In the genomic region with DNA sequence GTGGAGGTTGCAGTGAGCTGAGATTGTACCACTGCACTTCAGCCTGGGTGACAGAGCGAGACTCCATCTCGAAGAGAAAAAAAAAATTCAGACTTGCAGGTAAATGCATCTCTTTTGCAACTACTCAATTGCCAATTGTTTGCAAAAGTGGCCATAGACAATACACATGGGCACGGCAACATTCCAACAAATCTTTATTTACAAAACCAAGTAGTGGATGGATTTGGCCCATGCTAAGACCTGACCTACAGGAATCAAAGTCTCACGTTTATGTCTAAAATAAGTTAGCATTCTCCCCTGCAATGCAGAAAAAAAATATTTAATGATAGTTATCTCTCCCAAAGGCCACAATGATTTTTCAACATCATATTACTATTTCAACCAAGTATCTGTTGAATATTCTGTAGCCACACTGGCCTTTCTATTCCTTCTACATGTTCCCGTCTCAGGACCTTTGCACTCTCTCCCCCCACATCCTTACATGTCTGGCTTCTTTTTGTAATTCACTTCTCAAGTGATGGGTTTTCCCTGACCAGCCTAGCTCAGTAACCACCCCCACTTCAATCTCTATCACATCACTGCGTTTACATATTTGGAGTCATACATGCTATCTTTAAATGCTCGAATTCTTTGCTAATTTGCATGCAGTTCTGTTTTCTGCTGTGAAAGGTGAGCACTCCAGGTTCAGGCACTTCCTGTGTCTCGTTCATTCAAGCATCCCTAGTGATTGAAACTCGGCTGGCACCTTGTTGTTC, we compare ENCODE assay signal across 10 cellular contexts. TPM values are rescaled to one million over a fixed set of nuclear protein-coding genes. Genes with fewer than 3 reads are reported as not detected.
DNase-seq lines count a peak whose midpoint lies in the region; ATAC-seq and TF ChIP-seq lines count a peak whose summit lies in the region.
"Had no signal": no experiment of that assay in that cellular context is flagged by ENCODE, and none has a peak within 500 bp of the region (broad histone marks: within the 10 kb centered on the region; RNA-seq: fewer than 3 reads in every experiment).

No MANE protein-coding gene starts in this region.

- DNase-seq in activated CD4-positive, CD25-positive, alpha-beta regulatory T cell treated with anti-CD3 and anti-CD28 coated beads, Interleukin-2, amount 50 U/mL, for 72 hours, result no peak
- peak; percentile 29 for DNase-seq in T-helper 2 cell treated with Interferon-gamma antibody and Interleukin-4, amounts not matched to agents 5 μg/mL and 100 μg/mL, for 36 hours (ENCODE audit: low spot score)
- DNase-seq in stimulated activated CD8-positive, alpha-beta memory T cell treated with anti-CD3 and anti-CD28 coated beads, Interleukin-4, amount 100 ng/mL, for 48 hours, result peak; percentile 14
- DNase-seq in retina (no peak), vagina (ENCODE audit: extremely low spot score in 2 of 2) (no peak), EL (no peak)
- DNase-seq: 8988T had no signal

- peaks cover 52% of the 10 kb centered on the region for H3K4me1 Mint-ChIP-seq in T-helper 2 cell treated with Interferon-gamma antibody and Interleukin-4, amounts not matched to agents 5 μg/mL and 100 μg/mL, for 36 hours (ENCODE audit: low read depth)

- H3K9me3 ChIP-seq in vagina, result no peaks in the 10 kb centered on the region
- H3K9me3 ChIP-seq: ascending aorta had no signal

- peak overlapping the region; percentile 75 for H3K27ac Mint-ChIP-seq in T-helper 2 cell treated with Interferon-gamma antibody and Interleukin-4, amounts not matched to agents 5 μg/mL and 100 μg/mL, for 36 hours

- no peak overlapping the region for H3K4me3 ChIP-seq in vagina
- H3K4me3 ChIP-seq: ascending aorta had no signal

- H3K36me3 Mint-ChIP-seq in T-helper 2 cell treated with Interferon-gamma antibody and Interleukin-4, amounts not matched to agents 5 μg/mL and 100 μg/mL, for 36 hours (ENCODE audit: low read depth), result peaks cover 48% of the 10 kb centered on the region

- H3K4me3 Mint-ChIP-seq in T-helper 2 cell treated with Interferon-gamma antibody and Interleukin-4, amounts not matched to agents 5 μg/mL and 100 μg/mL, for 36 hours, result peak overlapping the region; percentile 47

- H3K4me1 ChIP-seq in vagina, result peaks cover 30% of the 10 kb centered on the region

- H3K27me3 Mint-ChIP-seq in T-helper 2 cell treated with Interferon-gamma antibody and Interleukin-4, amounts not matched to agents 5 μg/mL and 100 μg/mL, for 36 hours (ENCODE audit: low read depth), result no peaks in the 10 kb centered on the region

- H3K27me3 ChIP-seq in vagina, result no peaks in the 10 kb centered on the region
- H3K27me3 ChIP-seq: ascending aorta had no signal

- intact Hi-C loops in vagina (cut with DNase I), result no loop called here

- peak; percentile 47 to 52 for ATAC-seq in activated CD4-positive, CD25-positive, alpha-beta regulatory T cell treated with anti-CD3 and anti-CD28 coated beads, Interleukin-2, amount 50 U/mL, for 24 hours
- ATAC-seq in HG02840 (IDR thresholded peaks at IDR 0.05; ENCODE audit: low FRiP score, unreplicated experiment), result peak; percentile 44

- H3K36me3 ChIP-seq in vagina, result no peaks in the 10 kb centered on the region

- no peak overlapping the region for H3K27ac ChIP-seq in vagina

- no peaks in the 10 kb centered on the region for H3K9me3 Mint-ChIP-seq in T-helper 2 cell treated with Interferon-gamma antibody and Interleukin-4, amounts not matched to agents 5 μg/mL and 100 μg/mL, for 36 hours

- no peak for TF ChIP-seq CTCF in vagina (IDR thresholded peaks at IDR 0.05)

- no peak for TF ChIP-seq POLR2A in vagina (IDR thresholded peaks at IDR 0.05)

RNA-seq across cellular contexts. Expression of gene FNBP1, which starts 54.2 kb away (rescaled TPM):
- total RNA-seq in vagina, result 47.1 TPM

Comparison
In these comparisons a context has a peak if more than half of its experiments do, and no peak if none do; other contexts are left out.
1. DNase-seq: peak in T-helper 2 cell treated with Interferon-gamma antibody and Interleukin-4, amounts not matched to agents 5 μg/mL and 100 μg/mL, for 36 hours (single experiment) and stimulated activated CD8-positive, alpha-beta memory T cell treated with anti-CD3 and anti-CD28 coated beads, Interleukin-4, amount 100 ng/mL, for 48 hours (single experiment); none in activated CD4-positive, CD25-positive, alpha-beta regulatory T cell treated with anti-CD3 and anti-CD28 coated beads, Interleukin-2, amount 50 U/mL, for 72 hours (single experiment), retina (single experiment), vagina (0 of 2) and EL (single experiment).